ENCODE assay signal across 17 cellular contexts in genomic region chr5:134236820-134237219, GRCh38. TPM values are rescaled to one million over a fixed set of nuclear protein-coding genes. Genes with fewer than 3 reads are reported as not detected.
DNase-seq lines count a peak whose midpoint lies in the region; ATAC-seq and TF ChIP-seq lines count a peak whose summit lies in the region.
"Had no signal": no experiment of that assay in that cellular context is flagged by ENCODE, and none has a peak within 500 bp of the region (broad histone marks: within the 10 kb centered on the region; RNA-seq: fewer than 3 reads in every experiment).

No MANE protein-coding gene starts in this region.

- H3K27ac ChIP-seq in heart right ventricle (peak overlapping the region; percentile 22 to 92 (median 78)), HEK293 (ENCODE audit: extremely low read depth, low read depth, low read length) (no peak overlapping the region), right atrium auricular region (peak overlapping the region; percentile 60 to 83), skeletal muscle tissue (ENCODE audit: low read depth, low read length) (peak overlapping the region; percentile 82)
- H3K27ac ChIP-seq: A549, C4-2B, HL-60 had no signal

- H3K27me3 ChIP-seq in heart right ventricle = no peaks in the 10 kb centered on the region
- H3K27me3 ChIP-seq in right atrium auricular region = no peaks in the 10 kb centered on the region
- H3K27me3 ChIP-seq in skeletal muscle tissue (ENCODE audit: control insufficient read depth in 3 of 3, insufficient read depth in 3 of 3, low read length in 3 of 3) = no peaks in the 10 kb centered on the region
- H3K27me3 ChIP-seq: BE2C had no signal

- CTCF ChIA-PET in HEK293 (lab: Yijun Ruan, JAX) = interaction anchor here (0.6 to 1.6 kb wide), 4 partner anchors 8 to 350 kb away, joined by 3 to 6 read pairs (median 4); no protein-coding TSS in a partner anchor

- ATAC-seq in heart right ventricle (no peak), Right ventricle myocardium inferior (no peak)
- ATAC-seq: A549, GM23338 had no signal

- POLR2A ChIA-PET in HEK293 (lab: Yijun Ruan, JAX) = interaction anchor here (2.4 kb wide), 1 partner anchor 11 kb away, joined by 23 read pairs; the partner anchor contains the start of gene PPP2CA

- no peaks in the 10 kb centered on the region for H3K4me1 Mint-ChIP-seq in endothelial cell (ENCODE audit: unreplicated experiment)

- no peak overlapping the region for H3K27ac Mint-ChIP-seq in endothelial cell (ENCODE audit: unreplicated experiment)
- H3K27ac Mint-ChIP-seq: CD4-positive, alpha-beta memory T cell; GM23338 had no signal

- TF ChIP-seq CTCF in heart right ventricle (IDR thresholded peaks at IDR 0.05) (no peak), HEK293 (tag by site-specific recombination; IDR thresholded peaks at IDR 0.05) (no peak), right atrium auricular region (IDR thresholded peaks at IDR 0.05) (no peak), endothelial cell (IDR thresholded peaks at IDR 0.05; ENCODE audit: unreplicated experiment) (no peak)

- no peaks in the 10 kb centered on the region for H3K36me3 Mint-ChIP-seq in endothelial cell (ENCODE audit: low read depth, unreplicated experiment)
- H3K36me3 Mint-ChIP-seq: CD4-positive, alpha-beta memory T cell had no signal

- H3K4me1 ChIP-seq in heart right ventricle (peaks cover 4 to 49% (median 31%) of the 10 kb centered on the region in 9 donors), HEK293 (ENCODE audit: control insufficient read depth, insufficient read depth, low read length) (peaks cover 4% of the 10 kb centered on the region; the same call in 1 of the 2 replicates), right atrium auricular region (peaks cover 0 to 32% of the 10 kb centered on the region in 2 donors), skeletal muscle tissue (ENCODE audit: control insufficient read depth in 3 of 3, insufficient read depth in 3 of 3, low read length in 3 of 3) (peaks cover 25 to 33% (median 33%) of the 10 kb centered on the region in 3 donors)
- H3K4me1 ChIP-seq: BE2C had no signal

- H3K9me3 ChIP-seq in heart right ventricle (no peaks in the 10 kb centered on the region), HEK293 (ENCODE audit: control insufficient read depth, insufficient read depth, low read depth, low read length) (no peaks in the 10 kb centered on the region), right atrium auricular region (no peaks in the 10 kb centered on the region), skeletal muscle tissue (ENCODE audit: control insufficient read depth in 3 of 3, low read length in 3 of 3) (no peaks in the 10 kb centered on the region)
- H3K9me3 ChIP-seq: A549, BE2C had no signal

- no peak for DNase-seq in heart right ventricle
- no peak for DNase-seq in Right ventricle myocardium inferior (ENCODE audit: missing footprints)
- no peak for DNase-seq in right atrium auricular region (ENCODE audit: low spot score)
- DNase-seq in endothelial cell (ENCODE audit: low spot score) = no peak
- DNase-seq in COR-L47 (lab: John Stamatoyannopoulos, UW) = no peak
- DNase-seq: BE2C; CD4-positive, alpha-beta memory T cell; DMS153; DMS79 treated with DMSO at 0.1 percent for 48 hours; EL; H7 had no signal

- no peaks in the 10 kb centered on the region for H3K36me3 ChIP-seq in heart right ventricle
- H3K36me3 ChIP-seq in HEK293 (ENCODE audit: control insufficient read depth in 2 of 2, insufficient read depth in 1 of 2, low read length in 2 of 2) = no peaks in the 10 kb centered on the region
- H3K36me3 ChIP-seq in right atrium auricular region = no peaks in the 10 kb centered on the region
- no peaks in the 10 kb centered on the region for H3K36me3 ChIP-seq in skeletal muscle tissue (ENCODE audit: control insufficient read depth in 3 of 3, insufficient read depth in 3 of 3, low read length in 3 of 3)
- H3K36me3 ChIP-seq: BE2C had no signal

- H3K4me3 ChIP-seq in heart right ventricle (no peak overlapping the region), HEK293 (ENCODE audit: low read depth, low read length) (no peak overlapping the region), right atrium auricular region (no peak overlapping the region), skeletal muscle tissue (ENCODE audit: low read length in 3 of 3) (no peak overlapping the region)
- H3K4me3 ChIP-seq: A549, GM23338 had no signal

- 93 to 94% methylated on average over 6 of the region's 6 CpGs for whole genome bisulfite sequencing in heart right ventricle, 2 donors

- peaks cover 3% of the 10 kb centered on the region for H3K27me3 Mint-ChIP-seq in endothelial cell (ENCODE audit: unreplicated experiment)

- no peaks in the 10 kb centered on the region for H3K9me3 Mint-ChIP-seq in endothelial cell (ENCODE audit: unreplicated experiment)
- H3K9me3 Mint-ChIP-seq: CD4-positive, alpha-beta memory T cell; GM23338 had no signal

- H3K4me3 Mint-ChIP-seq in endothelial cell (ENCODE audit: unreplicated experiment) = no peak overlapping the region
- H3K4me3 Mint-ChIP-seq: CD4-positive, alpha-beta memory T cell; GM23338 had no signal

- intact Hi-C loops in heart right ventricle (cut with DNase I) = no loop called here
- intact Hi-C loops in Right ventricle myocardium inferior (cut with DNase I) = no loop called here

- H3K9ac ChIP-seq in skeletal muscle tissue (ENCODE audit: low read depth in 1 of 3, low read length in 3 of 3) = no peak overlapping the region

TF ChIP-seq in HEK293, 187 proteins besides CTCF, POLR2A, EP300 and RAD21:
- TF ChIP-seq ZNF335 (tag by site-specific recombination; conservative IDR thresholded peaks at IDR 0.05) (peak; percentile 44; the same call in 1 of the 2 replicates), ZNF121 (tag by site-specific recombination; IDR thresholded peaks at IDR 0.05) (0 out of 2 replicates have a peak, but pooled peaks have one; percentile 9), HIC1 (tag by site-specific recombination; IDR thresholded peaks at IDR 0.05) (no peak)

RNA-seq across cellular contexts. Expression of gene PPP2CA, which starts 10.9 kb away (rescaled TPM):
- total RNA-seq in heart right ventricle (100 to 1,000 TPM; 136 to 249 (median 184) TPM), Right ventricle myocardium inferior (149 TPM), right atrium auricular region (100 to 1,000 TPM; 137 to 147 TPM), skeletal muscle tissue (47.0 TPM), endothelial cell (ENCODE audit: unreplicated experiment) (146 TPM)
- 100 to 1,000 TPM in 1 of 2 donors, 10 to 100 TPM in 1; 47.1 to 100 TPM for polyA plus RNA-seq in heart right ventricle
